8 cellular contexts compared by ENCODE assay signal in genomic region chr2:174699993-174700766, GRCh38.
DNase-seq lines count a peak whose midpoint lies in the region; ATAC-seq, FAIRE-seq and TF ChIP-seq lines count a peak whose summit lies in the region.

No MANE protein-coding gene starts in this region.

- H3K4me3 Mint-ChIP-seq in activated T-helper 17 cell treated with anti-CD3 and anti-CD28 coated beads, Interleukin-2, amount 50 U/mL, for 72 hours = no peak overlapping the region

- H3K36me3 Mint-ChIP-seq in activated T-helper 17 cell treated with anti-CD3 and anti-CD28 coated beads, Interleukin-2, amount 50 U/mL, for 72 hours (ENCODE audit: low read depth) = no peaks in the 10 kb centered on the region

- no peaks in the 10 kb centered on the region for H3K27me3 Mint-ChIP-seq in activated T-helper 17 cell treated with anti-CD3 and anti-CD28 coated beads, Interleukin-2, amount 50 U/mL, for 72 hours

- intact Hi-C loops in heart right ventricle (cut with DNase I) (loop anchor here in 1 of 10 donors (5.0 kb wide), 1 partner anchor 287 kb away; no protein-coding TSS in a partner anchor), gastrocnemius medialis (cut with DNase I; ENCODE audit: low total_unique reads) (loop anchor here (5.0 kb wide), 1 partner anchor 233 kb away; no protein-coding TSS in a partner anchor)

- H3K27ac ChIP-seq in heart right ventricle = no peak overlapping the region
- H3K27ac ChIP-seq in gastrocnemius medialis = no peak overlapping the region

- peak; percentile 30 to 67 for DNase-seq in NCI-H524 (lab: John Stamatoyannopoulos, UW)
- DNase-seq in NCI-H524 treated with DMSO at 0.1 percent for 48 hours (lab: John Stamatoyannopoulos, UW) = no peak
- DNase-seq in H54 (ENCODE audit: insufficient read length, low spot score) = peak; percentile 47
- peak; percentile 12 for DNase-seq in NCI-H226
- DNase-seq in heart right ventricle = peak in 1 of 2 donors; percentile 25
- no peak for DNase-seq in gastrocnemius medialis

- H3K27ac Mint-ChIP-seq in activated T-helper 17 cell treated with anti-CD3 and anti-CD28 coated beads, Interleukin-2, amount 50 U/mL, for 72 hours = no peak overlapping the region

- H3K4me1 ChIP-seq in heart right ventricle (peaks cover 0 to 10% (median 0%) of the 10 kb centered on the region in 9 donors), gastrocnemius medialis (no peaks in the 10 kb centered on the region)

- in situ Hi-C loops in gastrocnemius medialis (cut with MboI; ENCODE audit: low sequenced_read_pairs in 4 of 4) = loop anchor here in 3 of 4 donors (10.0 to 25.0 kb wide), 2 partner anchors 235 to 238 kb away; no protein-coding TSS in a partner anchor

- no peaks in the 10 kb centered on the region for H3K9me3 ChIP-seq in heart right ventricle
- H3K9me3 ChIP-seq in gastrocnemius medialis = no peaks in the 10 kb centered on the region

- H3K4me3 ChIP-seq in heart right ventricle (no peak overlapping the region), gastrocnemius medialis (no peak overlapping the region)

- no peaks in the 10 kb centered on the region for H3K4me1 Mint-ChIP-seq in activated T-helper 17 cell treated with anti-CD3 and anti-CD28 coated beads, Interleukin-2, amount 50 U/mL, for 72 hours

- no peak for FAIRE-seq in H54 (lab: Jason Lieb, UNC)

- H3K36me3 ChIP-seq in heart right ventricle (no peaks in the 10 kb centered on the region), gastrocnemius medialis (no peaks in the 10 kb centered on the region)

- no peaks in the 10 kb centered on the region for H3K9me3 Mint-ChIP-seq in activated T-helper 17 cell treated with anti-CD3 and anti-CD28 coated beads, Interleukin-2, amount 50 U/mL, for 72 hours

- TF ChIP-seq POLR2A in H54 (IDR thresholded peaks at IDR 0.05; ENCODE audit: low read depth, low read length) = no peak
- no peak for TF ChIP-seq POLR2A in gastrocnemius medialis (IDR thresholded peaks at IDR 0.05)

- peaks cover 0 to 4% (median 0%) of the 10 kb centered on the region in 7 donors for H3K27me3 ChIP-seq in heart right ventricle
- H3K27me3 ChIP-seq in gastrocnemius medialis = no peaks in the 10 kb centered on the region

- ATAC-seq in activated T-helper 17 cell treated with anti-CD3 and anti-CD28 coated beads, Interleukin-2, amount 50 U/mL, for 72 hours (replicated peaks) = peak; percentile 63
- ATAC-seq in heart right ventricle (peak in 4 of 8 donors; percentile 50 to 68 (median 62)), gastrocnemius medialis (peak; percentile 46 to 56), HG03196 (IDR thresholded peaks at IDR 0.05; ENCODE audit: unreplicated experiment) (no peak)

- 28 to 38% methylated on average over 4 of the region's 4 CpGs for WGBS in heart right ventricle, 2 donors

- peak; percentile 45 to 82 (median 78) for TF ChIP-seq CTCF in heart right ventricle (IDR thresholded peaks at IDR 0.05)
- TF ChIP-seq CTCF in gastrocnemius medialis (IDR thresholded peaks at IDR 0.05 in 4 of 5, conservative IDR thresholded peaks at IDR 0.05 in 1 of 5) = peak; percentile 52 to 73 (median 63)

Comparison
In these comparisons a context has a peak if more than half of its experiments do, and no peak if none do; other contexts are left out.
1. DNase-seq: peak in NCI-H524 (2 of 2), H54 (single experiment) and NCI-H226 (single experiment); none in NCI-H524 treated with DMSO at 0.1 percent for 48 hours (single experiment) and gastrocnemius medialis (0 of 2).